ENCODE assay signal across 8 cellular contexts in genomic region chr20:8131598-8132014, GRCh38. TPM values are rescaled to one million over a fixed set of nuclear protein-coding genes. Genes with fewer than 3 reads are reported as not detected.
DNase-seq lines count a peak whose midpoint lies in the region; ATAC-seq and TF ChIP-seq lines count a peak whose summit lies in the region.

No MANE protein-coding gene starts in this region.

- intact Hi-C loops in A673 (cut with micrococcal nuclease; ENCODE audit: unreplicated experiment) (loop anchor here (2.0 to 10.0 kb wide), 4 partner anchors 89 to 587 kb away; no protein-coding TSS in a partner anchor), body of pancreas (cut with DNase I) (loop anchor here (10.0 kb wide), 1 partner anchor 253 kb away; no protein-coding TSS in a partner anchor), lower leg skin (cut with DNase I; ENCODE audit: low total_unique reads) (loop anchor here (10.0 kb wide), 1 partner anchor 593 kb away; no protein-coding TSS in a partner anchor)

- no peak for DNase-seq in A673 (ENCODE audit: low spot score)
- no peak for DNase-seq in body of pancreas
- peak in 1 of 2 donors; percentile 83 for DNase-seq in lower leg skin (ENCODE audit: low spot score in 2 of 2)
- DNase-seq in upper lobe of left lung, result no peak
- no peak for DNase-seq in activated CD8-positive, alpha-beta memory T cell treated with anti-CD3 and anti-CD28 coated beads, Interleukin-2, amount 50 U/mL, for 4 hours
- no peak for DNase-seq in ecto neural progenitor cell (ENCODE audit: low spot score)

- no peak for TF ChIP-seq CTCF in A673 (conservative IDR thresholded peaks at IDR 0.05; ENCODE audit: low read depth, low read length)
- TF ChIP-seq CTCF in body of pancreas (IDR thresholded peaks at IDR 0.05), result no peak
- TF ChIP-seq CTCF in lower leg skin (IDR thresholded peaks at IDR 0.05), result peak in 1 of 3 donors; percentile 26
- TF ChIP-seq CTCF in upper lobe of left lung (IDR thresholded peaks at IDR 0.05), result no peak

- no peak overlapping the region for H3K27ac ChIP-seq in A673 (ENCODE audit: low read depth, low read length, poor library complexity, severe bottlenecking)
- H3K27ac ChIP-seq in body of pancreas, result peak overlapping the region in 1 of 4 donors; percentile 27
- peak overlapping the region in 1 of 4 donors; percentile 89 for H3K27ac ChIP-seq in upper lobe of left lung

- no TSS peak for BruUV-seq in A673 (replicated peaks; lab: Mats Ljungman, UMichigan)

- 2 to 16% methylated on average over 3 to 18 of the region's 18 CpGs for WGBS in body of pancreas, 2 donors
- WGBS in lower leg skin, 2 donors, result 1 to 3% methylated on average over 18 of the region's 18 CpGs
- WGBS in upper lobe of left lung, 2 donors, result 2 to 4% methylated on average over 13 to 14 of the region's 18 CpGs

- CTCF ChIA-PET in A673 (lab: Charles Lee), result interaction anchor here (1.0 to 1.4 kb wide), 3 partner anchors 88 to 404 kb away, joined by 3 to 5 read pairs (median 3); no protein-coding TSS in a partner anchor

- H3K36me3 ChIP-seq in A673 (ENCODE audit: insufficient read depth, low read length, poor library complexity, severe bottlenecking) (no peaks in the 10 kb centered on the region), body of pancreas (replicated peaks in 1 of 2; ENCODE audit: insufficient read depth in 1 of 2, low read depth in 2 of 2) (no peaks in the 10 kb centered on the region), upper lobe of left lung (no peaks in the 10 kb centered on the region)

- TF ChIP-seq RAD21 in Ishikawa (IDR thresholded peaks at IDR 0.05; ENCODE audit: low read depth), result no peak

- peaks cover 16% of the 10 kb centered on the region for H3K4me1 ChIP-seq in A673 (ENCODE audit: insufficient read depth, low read length, poor library complexity, severe bottlenecking)
- H3K4me1 ChIP-seq in body of pancreas, result peaks cover 5% of the 10 kb centered on the region
- peaks cover 16 to 33% (median 19%) of the 10 kb centered on the region in 4 donors for H3K4me1 ChIP-seq in upper lobe of left lung

- H3K9me3 ChIP-seq in A673 (ENCODE audit: low read depth, low read length, poor library complexity, severe bottlenecking) (no peaks in the 10 kb centered on the region), body of pancreas (no peaks in the 10 kb centered on the region), upper lobe of left lung (no peaks in the 10 kb centered on the region)

- TF ChIP-seq POLR2A in body of pancreas (IDR thresholded peaks at IDR 0.05), result no peak
- TF ChIP-seq POLR2A in lower leg skin (IDR thresholded peaks at IDR 0.05), result no peak
- no peak for TF ChIP-seq POLR2A in upper lobe of left lung (IDR thresholded peaks at IDR 0.05)

- TF ChIP-seq EP300 in Ishikawa (IDR thresholded peaks at IDR 0.05; ENCODE audit: borderline replicate concordance), result no peak
- no peak for TF ChIP-seq EP300 in upper lobe of left lung (IDR thresholded peaks at IDR 0.05)

- H3K4me3 ChIP-seq in A673 (ENCODE audit: low read depth, low read length, poor library complexity, severe bottlenecking) (peak overlapping the region; percentile 74), body of pancreas (no peak overlapping the region), lower leg skin (ENCODE audit: low read depth, poor library complexity, severe bottlenecking) (peak overlapping the region; percentile 16), upper lobe of left lung (peak overlapping the region in 3 of 4 donors; percentile 69 to 90 (median 78))

- H3K27me3 ChIP-seq in A673 (replicated peaks; ENCODE audit: insufficient read depth, low read depth, low read length, poor library complexity), result peaks cover 17% of the 10 kb centered on the region
- no peaks in the 10 kb centered on the region for H3K27me3 ChIP-seq in body of pancreas
- no peaks in the 10 kb centered on the region for H3K27me3 ChIP-seq in upper lobe of left lung

- ATAC-seq in GM19351 (IDR thresholded peaks at IDR 0.05; ENCODE audit: unreplicated experiment) (peak; percentile 12), body of pancreas (peak; percentile 22), upper lobe of left lung (ENCODE audit: low FRiP score in 2 of 2) (peak in 1 of 2 donors; percentile 57)

- POLR2A ChIA-PET in A673 (lab: Charles Lee; ENCODE audit: low non-redundant PET), result no interaction called here

TF ChIP-seq in Ishikawa, 13 proteins besides CTCF, POLR2A, EP300 and RAD21:
- TF ChIP-seq REST (IDR thresholded peaks at IDR 0.05; ENCODE audit: low read depth) (0 out of 2 replicates have a peak, but pooled peaks have one; percentile 28), ZBTB7A (IDR thresholded peaks at IDR 0.05; ENCODE audit: low read depth) (no peak)

RNA-seq across cellular contexts. Expression of gene PLCB1, which starts 0.5 kb away (rescaled TPM):
- total RNA-seq in A673 (2021) (6.8 and 10.4 TPM in 2 replicates), body of pancreas (10 to 100 TPM; 32.9 to 46.1 TPM), lower leg skin (10 to 100 TPM in 2 of 4 donors, 1 to 10 TPM in 2; 4.1 to 16.2 (median 9.1) TPM), upper lobe of left lung (10 to 100 TPM in 3 of 6 donors, 1 to 10 TPM in 3; 4.8 to 26.2 (median 10.7) TPM)

Comparison
In these comparisons a context has a peak if more than half of its experiments do, and no peak if none do; other contexts are left out.
1. H3K4me3 ChIP-seq: peak in A673 (single experiment), lower leg skin (single experiment) and upper lobe of left lung (3 of 4); none in body of pancreas (0 of 2).